In the genomic region with DNA sequence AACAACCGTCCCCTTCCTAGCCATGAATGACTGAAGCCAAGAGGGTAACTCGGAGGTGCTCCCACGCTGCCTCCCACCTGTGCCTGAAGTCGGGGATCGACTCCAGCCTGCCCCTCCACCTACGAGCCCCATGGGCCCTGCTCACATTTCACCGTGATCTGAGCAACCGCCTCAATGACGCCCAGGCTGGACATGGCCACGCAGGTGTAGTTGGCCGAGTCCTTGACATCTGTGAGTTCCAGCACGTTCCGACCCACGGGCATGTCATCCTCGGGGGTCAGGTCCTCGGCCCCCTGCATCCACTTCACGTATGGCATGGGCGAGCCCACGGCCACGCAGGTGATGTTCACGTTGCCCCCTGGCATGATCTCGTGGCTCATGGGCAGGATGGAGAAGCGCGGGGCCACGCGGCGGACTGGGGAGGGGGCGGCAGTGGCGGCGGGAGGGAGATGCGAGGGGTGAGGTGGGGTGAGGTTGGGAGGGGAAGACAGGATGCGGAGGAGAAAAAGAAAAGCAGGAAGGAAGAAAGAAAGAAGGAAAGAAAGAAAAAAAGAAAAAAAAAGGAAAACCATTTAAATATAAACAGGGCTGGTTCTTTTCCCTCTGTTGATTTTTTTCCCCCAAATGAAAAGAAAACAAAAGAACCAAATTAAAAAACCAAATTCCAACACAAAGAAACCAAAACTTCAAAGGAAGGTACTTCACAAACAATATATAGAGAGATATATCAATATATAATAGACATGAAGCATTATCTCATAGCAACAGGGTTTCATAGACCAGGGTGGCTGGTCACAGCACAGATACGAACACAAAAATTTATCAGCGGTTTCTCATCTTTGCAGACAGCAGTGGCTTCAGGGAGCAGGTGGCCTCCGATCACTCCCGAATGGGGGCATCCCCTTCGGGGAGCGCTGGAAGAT, we compare ENCODE assay signal across 24 cellular contexts.
"Had no signal": no experiment of that assay in that cellular context is flagged by ENCODE, and none has a peak within 500 bp of the region (broad histone marks: within the 10 kb centered on the region; RNA-seq: fewer than 3 reads in every experiment).

No MANE protein-coding gene starts in this region.

- H3K4me3 Mint-ChIP-seq: activated CD4-positive, alpha-beta T cell treated with anti-CD3 and anti-CD28 coated beads, Interleukin-2, amount 10 ng/mL, durations not matched to agents 7 days and 5 days; activated T-helper 1 cell treated with anti-CD3 and anti-CD28 coated beads, Interleukin-12 subunit alpha, Interleukin-12 subunit beta, Interleukin-2, Interleukin-4 antibody, amounts not matched to agents 30 ng/mL and 10 ng/mL and 1 ng/mL, durations not matched to agents 14 hours and 24 hours and 36 hours; neural crest cell; T-helper 2 cell treated with Interferon-gamma antibody and Interleukin-4, amounts not matched to agents 5 μg/mL and 100 μg/mL, for 36 hours had no signal

- DNase-seq: activated CD4-positive, alpha-beta T cell treated with anti-CD3 and anti-CD28 coated beads, Interleukin-2, amount 10 ng/mL, durations not matched to agents 7 days and 5 days; activated CD4-positive, CD25-positive, alpha-beta regulatory T cell; activated naive CD4-positive, alpha-beta T cell; cerebellar nuclear complex; cortex of kidney; heart right ventricle; kidney glomerular epithelial cell; left ventricle myocardium inferior; mammary epithelial cell; stimulated activated CD4-positive, alpha-beta T cell treated with anti-CD3 and anti-CD28 coated beads, Interleukin-12 subunit alpha, Interleukin-12 subunit beta, amount 100 ng/mL, for 4 hours; stimulated activated naive CD4-positive, alpha-beta T cell treated with Interleukin-2 at 50 U/mL for 16 hours; transverse colon had no signal

- H3K27me3 ChIP-seq: ascending aorta, breast epithelium, gastroesophageal sphincter, right atrium auricular region, suprapubic skin, transverse colon, vagina had no signal

- H3K27me3 Mint-ChIP-seq: activated CD4-positive, alpha-beta T cell treated with anti-CD3 and anti-CD28 coated beads, Interleukin-2, amount 10 ng/mL, durations not matched to agents 7 days and 5 days had no signal

- H3K4me3 ChIP-seq: ascending aorta, breast epithelium, gastroesophageal sphincter, heart right ventricle, left ventricle myocardium inferior, prostate gland, right atrium auricular region, suprapubic skin, transverse colon, vagina had no signal

- H3K27ac Mint-ChIP-seq: activated CD4-positive, alpha-beta T cell treated with anti-CD3 and anti-CD28 coated beads, Interleukin-2, amount 10 ng/mL, durations not matched to agents 7 days and 5 days; activated T-helper 1 cell treated with anti-CD3 and anti-CD28 coated beads, Interleukin-12 subunit alpha, Interleukin-12 subunit beta, Interleukin-2, Interleukin-4 antibody, amounts not matched to agents 30 ng/mL and 10 ng/mL and 1 ng/mL, durations not matched to agents 14 hours and 24 hours and 36 hours; T-helper 2 cell treated with Interferon-gamma antibody and Interleukin-4, amounts not matched to agents 5 μg/mL and 100 μg/mL, for 36 hours had no signal

- H3K4me1 Mint-ChIP-seq: activated CD4-positive, alpha-beta T cell treated with anti-CD3 and anti-CD28 coated beads, Interleukin-2, amount 10 ng/mL, durations not matched to agents 7 days and 5 days had no signal

- H3K27ac ChIP-seq: ascending aorta, breast epithelium, gastroesophageal sphincter, heart right ventricle, left ventricle myocardium inferior, prostate gland, right atrium auricular region, suprapubic skin, transverse colon, vagina had no signal

- H3K36me3 ChIP-seq: breast epithelium, prostate gland, transverse colon had no signal

- H3K4me1 ChIP-seq: breast epithelium, prostate gland, transverse colon had no signal

- FAIRE-seq: TTC549 had no signal

- H3K9me3 Mint-ChIP-seq: activated CD4-positive, alpha-beta T cell treated with anti-CD3 and anti-CD28 coated beads, Interleukin-2, amount 10 ng/mL, durations not matched to agents 7 days and 5 days; activated T-helper 1 cell treated with anti-CD3 and anti-CD28 coated beads, Interleukin-12 subunit alpha, Interleukin-12 subunit beta, Interleukin-2, Interleukin-4 antibody, amounts not matched to agents 30 ng/mL and 10 ng/mL and 1 ng/mL, durations not matched to agents 14 hours and 24 hours and 36 hours; neural crest cell; T-helper 2 cell treated with Interferon-gamma antibody and Interleukin-4, amounts not matched to agents 5 μg/mL and 100 μg/mL, for 36 hours had no signal

- H3K9me3 ChIP-seq: ascending aorta, breast epithelium, gastroesophageal sphincter, left ventricle myocardium inferior, prostate gland, right atrium auricular region, suprapubic skin, transverse colon, vagina had no signal

- ATAC-seq: esophagus mucosa, gastroesophageal sphincter, heart right ventricle had no signal
